10 cellular contexts compared by ENCODE assay signal in the genomic region with DNA sequence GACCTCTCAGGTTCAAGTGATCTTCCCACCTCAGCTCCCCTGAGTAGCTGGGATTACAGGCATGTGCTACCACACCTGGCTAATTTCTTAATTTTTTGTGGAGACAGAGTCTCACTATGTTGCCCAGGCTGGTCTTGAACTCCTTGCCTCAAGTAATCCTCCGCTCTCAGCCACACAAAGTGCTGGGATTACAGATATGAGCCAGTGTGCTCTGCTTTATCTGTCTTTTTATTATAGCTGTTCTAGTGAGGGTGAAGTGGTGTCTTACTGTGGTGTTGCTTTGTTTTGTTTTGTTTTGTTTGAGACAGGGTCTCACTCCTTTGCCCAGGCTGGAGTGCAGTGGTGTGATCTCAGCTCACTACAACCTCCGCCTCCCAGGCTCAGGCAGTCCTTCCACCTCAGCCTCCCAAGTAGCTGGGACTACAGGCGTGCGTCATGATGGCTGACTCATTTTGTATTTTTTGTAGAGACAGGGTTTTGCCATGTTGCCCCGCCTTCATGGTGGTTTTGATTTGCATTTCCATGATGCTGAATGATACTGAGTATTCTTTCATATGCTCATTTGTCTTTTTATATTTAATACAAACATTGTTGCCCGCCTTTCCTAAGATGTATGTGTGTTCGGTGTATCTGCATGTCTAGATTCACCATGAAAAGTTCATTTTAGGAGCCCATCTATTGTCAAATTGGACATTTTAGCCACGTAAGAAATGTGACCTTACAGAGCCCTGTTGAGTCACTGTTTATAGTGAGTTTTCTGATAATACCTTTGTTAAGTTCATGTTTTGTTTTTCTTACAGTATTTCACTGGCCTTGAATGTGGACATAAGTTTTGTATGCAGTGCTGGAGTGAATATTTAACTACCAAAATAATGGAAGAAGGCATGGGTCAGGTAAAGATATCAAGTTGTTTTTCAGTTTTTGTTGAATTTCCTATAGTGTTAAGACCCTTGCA.
DNase-seq lines count a peak whose midpoint lies in the region; ATAC-seq and TF ChIP-seq lines count a peak whose summit lies in the region.
"Had no signal": no experiment of that assay in that cellular context is flagged by ENCODE, and none has a peak within 500 bp of the region (broad histone marks: within the 10 kb centered on the region; RNA-seq: fewer than 3 reads in every experiment).

No MANE protein-coding gene starts in this region.

- no peaks in the 10 kb centered on the region for H3K27me3 ChIP-seq in colonic mucosa

- H3K27ac Mint-ChIP-seq in activated naive CD4-positive, alpha-beta T cell treated with anti-CD3 and anti-CD28 coated beads, Interleukin-2, amount 50 U/mL, for 24 hours, result peak overlapping the region; percentile 80
- H3K27ac Mint-ChIP-seq: B cell had no signal

- H3K36me3 Mint-ChIP-seq in activated naive CD4-positive, alpha-beta T cell treated with anti-CD3 and anti-CD28 coated beads, Interleukin-2, amount 50 U/mL, for 24 hours, result peaks cover 15% of the 10 kb centered on the region

- no peaks in the 10 kb centered on the region for H3K27me3 Mint-ChIP-seq in activated naive CD4-positive, alpha-beta T cell treated with anti-CD3 and anti-CD28 coated beads, Interleukin-2, amount 50 U/mL, for 24 hours
- H3K27me3 Mint-ChIP-seq: B cell had no signal

- intact Hi-C loops in colonic mucosa (cut with DNase I), result no loop called here

- H3K36me3 ChIP-seq in colonic mucosa, result no peaks in the 10 kb centered on the region
- H3K36me3 ChIP-seq: prostate gland had no signal

- H3K9me3 ChIP-seq in colonic mucosa, result no peaks in the 10 kb centered on the region
- H3K9me3 ChIP-seq: prostate gland had no signal

- no peak overlapping the region for H3K4me3 Mint-ChIP-seq in activated naive CD4-positive, alpha-beta T cell treated with anti-CD3 and anti-CD28 coated beads, Interleukin-2, amount 50 U/mL, for 24 hours
- H3K4me3 Mint-ChIP-seq: B cell had no signal

- no peak overlapping the region for H3K4me3 ChIP-seq in colonic mucosa
- H3K4me3 ChIP-seq: prostate gland had no signal

- no peaks in the 10 kb centered on the region for H3K4me1 ChIP-seq in colonic mucosa
- H3K4me1 ChIP-seq: prostate gland had no signal

- TF ChIP-seq CTCF in colonic mucosa (IDR thresholded peaks at IDR 0.05), result no peak

- H3K9me3 Mint-ChIP-seq in activated naive CD4-positive, alpha-beta T cell treated with anti-CD3 and anti-CD28 coated beads, Interleukin-2, amount 50 U/mL, for 24 hours, result no peaks in the 10 kb centered on the region

- DNase-seq in stimulated activated naive CD4-positive, alpha-beta T cell treated with Interleukin-2 at 50 U/mL for 16 hours (lab: John Stamatoyannopoulos, UW), result peak; percentile 33
- no peak for DNase-seq in stimulated activated naive CD4-positive, alpha-beta T cell (lab: John Stamatoyannopoulos, UW)
- peak; percentile 39 to 79 for DNase-seq in lung microvascular endothelial cell (ENCODE audit: low read depth in 2 of 2)
- DNase-seq in colonic mucosa, result no peak
- no peak for DNase-seq in NCI-H446 (lab: John Stamatoyannopoulos, UW)
- DNase-seq in COLO668 (lab: John Stamatoyannopoulos, UW; ENCODE audit: unreplicated experiment), result no peak

- no peak for ATAC-seq in GM21723 (IDR thresholded peaks at IDR 0.05; ENCODE audit: unreplicated experiment)

- H3K9ac ChIP-seq in colonic mucosa (ENCODE audit: low read depth in 2 of 2, low read length in 2 of 2), result no peak overlapping the region

- H3K4me1 Mint-ChIP-seq in activated naive CD4-positive, alpha-beta T cell treated with anti-CD3 and anti-CD28 coated beads, Interleukin-2, amount 50 U/mL, for 24 hours, result peaks cover 42% of the 10 kb centered on the region

- H3K27ac ChIP-seq in colonic mucosa, result no peak overlapping the region
- H3K27ac ChIP-seq: prostate gland had no signal

Comparison
In these comparisons a context has a peak if more than half of its experiments do, and no peak if none do; other contexts are left out.
1. DNase-seq: peak in stimulated activated naive CD4-positive, alpha-beta T cell treated with Interleukin-2 at 50 U/mL for 16 hours (single experiment) and lung microvascular endothelial cell (2 of 2); none in stimulated activated naive CD4-positive, alpha-beta T cell (0 of 6), colonic mucosa (single experiment), NCI-H446 (0 of 2) and COLO668 (single experiment).